Comparison of ENCODE assay signal across 11 cellular contexts in genomic region chr14:82075566-82075965, GRCh38.
DNase-seq lines count a peak whose midpoint lies in the region; ATAC-seq and TF ChIP-seq lines count a peak whose summit lies in the region.
"Had no signal": no experiment of that assay in that cellular context is flagged by ENCODE, and none has a peak within 500 bp of the region (broad histone marks: within the 10 kb centered on the region; RNA-seq: fewer than 3 reads in every experiment).

No MANE protein-coding gene starts in this region.

- POLR2A ChIA-PET in WTC11 (lab: Charles Lee): no interaction called here
- POLR2A ChIA-PET in CD4-positive, alpha-beta T cell (lab: Charles Lee): no interaction called here

- no peak overlapping the region for H3K27ac Mint-ChIP-seq in WTC11
- no peak overlapping the region for H3K27ac Mint-ChIP-seq in T-helper 2 cell treated with Interferon-gamma antibody and Interleukin-4, amounts not matched to agents 5 μg/mL and 100 μg/mL, for 36 hours
- no peak overlapping the region for H3K27ac Mint-ChIP-seq in CD4-positive, alpha-beta T cell
- H3K27ac Mint-ChIP-seq: T-helper 17 cell had no signal

- TF ChIP-seq POLR2A in GM18505 (IDR thresholded peaks at IDR 0.05; ENCODE audit: borderline replicate concordance, extremely low read depth, insufficient read depth, insufficient read length) (no peak), gastrocnemius medialis (IDR thresholded peaks at IDR 0.05) (no peak)

- peaks cover 6% of the 10 kb centered on the region for H3K9me3 Mint-ChIP-seq in WTC11
- peaks cover 20% of the 10 kb centered on the region for H3K9me3 Mint-ChIP-seq in T-helper 2 cell treated with Interferon-gamma antibody and Interleukin-4, amounts not matched to agents 5 μg/mL and 100 μg/mL, for 36 hours
- H3K9me3 Mint-ChIP-seq in CD4-positive, alpha-beta T cell: peaks cover 20% of the 10 kb centered on the region

- CTCF ChIA-PET in WTC11 (lab: Charles Lee): no interaction called here
- CTCF ChIA-PET in CD4-positive, alpha-beta T cell (lab: Charles Lee): no interaction called here

- peaks cover 5% of the 10 kb centered on the region for H3K27me3 Mint-ChIP-seq in WTC11 (ENCODE audit: low read depth)
- no peaks in the 10 kb centered on the region for H3K27me3 Mint-ChIP-seq in T-helper 2 cell treated with Interferon-gamma antibody and Interleukin-4, amounts not matched to agents 5 μg/mL and 100 μg/mL, for 36 hours (ENCODE audit: low read depth)
- H3K27me3 Mint-ChIP-seq in CD4-positive, alpha-beta T cell: no peaks in the 10 kb centered on the region
- H3K27me3 Mint-ChIP-seq: IgD-negative memory B cell, T-helper 17 cell had no signal

- H3K9me3 ChIP-seq in HAP-1 (no peaks in the 10 kb centered on the region), gastrocnemius medialis (no peaks in the 10 kb centered on the region)
- no peaks in the 10 kb centered on the region for H3K9me3 ChIP-seq in CD4-positive, alpha-beta T cell (ENCODE audit: control insufficient read depth, low read length)

- no peaks in the 10 kb centered on the region for H3K27me3 ChIP-seq in HAP-1 (ENCODE audit: low read depth)
- H3K27me3 ChIP-seq in gastrocnemius medialis: no peaks in the 10 kb centered on the region
- H3K27me3 ChIP-seq in CD4-positive, alpha-beta T cell (ENCODE audit: control insufficient read depth, insufficient read depth, low read length): no peaks in the 10 kb centered on the region

- H3K36me3 ChIP-seq in HAP-1 (replicated peaks) (no peaks in the 10 kb centered on the region), gastrocnemius medialis (no peaks in the 10 kb centered on the region)

- DNase-seq in AG08395 (ENCODE audit: low spot score) (peak; percentile 3), HAP-1 (ENCODE audit: low spot score in 2 of 2) (peak; percentile 34 to 82), WTC11 (ENCODE audit: low spot score) (peak; percentile 84), iris pigment epithelial cell (ENCODE audit: low read depth) (peak; percentile 5), gastrocnemius medialis (no peak)
- no peak for DNase-seq in T-helper 2 cell treated with Interferon-gamma antibody and Interleukin-4, amounts not matched to agents 5 μg/mL and 100 μg/mL, for 36 hours (ENCODE audit: low spot score)
- DNase-seq in CD4-positive, alpha-beta T cell: no peak
- DNase-seq: GF-D8, T-helper 17 cell had no signal

- no peak overlapping the region for H3K4me3 Mint-ChIP-seq in WTC11
- no peak overlapping the region for H3K4me3 Mint-ChIP-seq in T-helper 2 cell treated with Interferon-gamma antibody and Interleukin-4, amounts not matched to agents 5 μg/mL and 100 μg/mL, for 36 hours
- no peak overlapping the region for H3K4me3 Mint-ChIP-seq in CD4-positive, alpha-beta T cell
- H3K4me3 Mint-ChIP-seq: IgD-negative memory B cell, T-helper 17 cell had no signal

- in situ Hi-C loops in HAP-1 (cut with MboI; ENCODE audit: low sequenced_read_pairs) (no loop called here), gastrocnemius medialis (cut with MboI; ENCODE audit: low sequenced_read_pairs in 4 of 4) (no loop called here)

- ATAC-seq in WTC11 (peak; percentile 77), GM18505 (IDR thresholded peaks at IDR 0.05; ENCODE audit: unreplicated experiment) (no peak), gastrocnemius medialis (no peak)
- ATAC-seq in CD4-positive, alpha-beta T cell (ENCODE audit: poor library complexity): no peak
- ATAC-seq: T-helper 17 cell had no signal

- no peak for TF ChIP-seq CTCF in WTC11 (IDR thresholded peaks at IDR 0.05)
- no peak for TF ChIP-seq CTCF in gastrocnemius medialis (IDR thresholded peaks at IDR 0.05 in 4 of 5, conservative IDR thresholded peaks at IDR 0.05 in 1 of 5)
- no peak for TF ChIP-seq CTCF in CD4-positive, alpha-beta T cell (IDR thresholded peaks at IDR 0.05)

- peaks cover 5% of the 10 kb centered on the region for H3K36me3 Mint-ChIP-seq in WTC11
- H3K36me3 Mint-ChIP-seq in T-helper 2 cell treated with Interferon-gamma antibody and Interleukin-4, amounts not matched to agents 5 μg/mL and 100 μg/mL, for 36 hours (ENCODE audit: low read depth): no peaks in the 10 kb centered on the region
- no peaks in the 10 kb centered on the region for H3K36me3 Mint-ChIP-seq in CD4-positive, alpha-beta T cell (ENCODE audit: low read depth)
- H3K36me3 Mint-ChIP-seq: IgD-negative memory B cell had no signal

- no peak overlapping the region for H3K27ac ChIP-seq in gastrocnemius medialis
- H3K27ac ChIP-seq in CD4-positive, alpha-beta T cell (ENCODE audit: low read depth, low read length): no peak overlapping the region

- no peak overlapping the region for H3K4me3 ChIP-seq in HAP-1
- no peak overlapping the region for H3K4me3 ChIP-seq in gastrocnemius medialis

- peaks cover 16% of the 10 kb centered on the region for H3K4me1 Mint-ChIP-seq in WTC11
- no peaks in the 10 kb centered on the region for H3K4me1 Mint-ChIP-seq in T-helper 2 cell treated with Interferon-gamma antibody and Interleukin-4, amounts not matched to agents 5 μg/mL and 100 μg/mL, for 36 hours (ENCODE audit: low read depth)
- no peaks in the 10 kb centered on the region for H3K4me1 Mint-ChIP-seq in CD4-positive, alpha-beta T cell (ENCODE audit: low read depth)
- H3K4me1 Mint-ChIP-seq: IgD-negative memory B cell, T-helper 17 cell had no signal

- intact Hi-C loops in gastrocnemius medialis (cut with DNase I; ENCODE audit: low total_unique reads): no loop called here
- intact Hi-C loops in CD4-positive, alpha-beta T cell (cut with DNase I, micrococcal nuclease): no loop called here

- H3K4me1 ChIP-seq in HAP-1 (no peaks in the 10 kb centered on the region), gastrocnemius medialis (no peaks in the 10 kb centered on the region)

TF ChIP-seq in WTC11, 78 proteins besides CTCF, POLR2A, EP300 and RAD21 (continues in another document):
- no peak for TF ChIP-seq E2F1 (CRISPR knock-in tag; IDR thresholded peaks at IDR 0.05)
- no peak for TF ChIP-seq NR1H2 (CRISPR knock-in tag; IDR thresholded peaks at IDR 0.05)
- TF ChIP-seq PRDM15 (CRISPR knock-in tag; IDR thresholded peaks at IDR 0.05): no peak
- TF ChIP-seq ZNF232 (CRISPR knock-in tag; IDR thresholded peaks at IDR 0.05): peak; percentile 92
- TF ChIP-seq OVOL2 (CRISPR knock-in tag; IDR thresholded peaks at IDR 0.05; ENCODE audit: borderline replicate concordance): no peak
- no peak for TF ChIP-seq ELF4 (CRISPR knock-in tag; IDR thresholded peaks at IDR 0.05; ENCODE audit: low read depth)
- peak; percentile 93 for TF ChIP-seq TEAD1 (CRISPR knock-in tag; IDR thresholded peaks at IDR 0.05)
- TF ChIP-seq CBFB (CRISPR knock-in tag; IDR thresholded peaks at IDR 0.05; ENCODE audit: low read depth): no peak
- 0 out of 2 replicates have a peak, but pooled peaks have one; percentile 71 for TF ChIP-seq ZBTB21 (CRISPR knock-in tag; IDR thresholded peaks at IDR 0.05; ENCODE audit: borderline replicate concordance)
- TF ChIP-seq, protein P1, sequence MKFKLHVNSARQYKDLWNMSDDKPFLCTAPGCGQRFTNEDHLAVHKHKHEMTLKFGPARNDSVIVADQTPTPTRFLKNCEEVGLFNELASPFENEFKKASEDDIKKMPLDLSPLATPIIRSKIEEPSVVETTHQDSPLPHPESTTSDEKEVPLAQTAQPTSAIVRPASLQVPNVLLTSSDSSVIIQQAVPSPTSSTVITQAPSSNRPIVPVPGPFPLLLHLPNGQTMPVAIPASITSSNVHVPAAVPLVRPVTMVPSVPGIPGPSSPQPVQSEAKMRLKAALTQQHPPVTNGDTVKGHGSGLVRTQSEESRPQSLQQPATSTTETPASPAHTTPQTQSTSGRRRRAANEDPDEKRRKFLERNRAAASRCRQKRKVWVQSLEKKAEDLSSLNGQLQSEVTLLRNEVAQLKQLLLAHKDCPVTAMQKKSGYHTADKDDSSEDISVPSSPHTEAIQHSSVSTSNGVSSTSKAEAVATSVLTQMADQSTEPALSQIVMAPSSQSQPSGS (CRISPR knock-in tag; IDR thresholded peaks at IDR 0.05; ENCODE audit: borderline replicate concordance, low read depth): no peak
- TF ChIP-seq ZNF416 (CRISPR knock-in tag; IDR thresholded peaks at IDR 0.05): no peak
- no peak for TF ChIP-seq TCF7 (CRISPR knock-in tag; IDR thresholded peaks at IDR 0.05; ENCODE audit: low read depth)

Comparison
In these comparisons a context has a peak if more than half of its experiments do, and no peak if none do; other contexts are left out.
1. DNase-seq: peak in AG08395 (single experiment), HAP-1 (2 of 2), WTC11 (single experiment) and iris pigment epithelial cell (single experiment); none in T-helper 2 cell treated with Interferon-gamma antibody and Interleukin-4, amounts not matched to agents 5 μg/mL and 100 μg/mL, for 36 hours (single experiment), gastrocnemius medialis (0 of 2) and CD4-positive, alpha-beta T cell (0 of 10).